12 cellular contexts compared by ENCODE assay signal in genomic region chr17:61325382-61326073, GRCh38.
DNase-seq lines count a peak whose midpoint lies in the region; ATAC-seq and TF ChIP-seq lines count a peak whose summit lies in the region.
"Had no signal": no experiment of that assay in that cellular context is flagged by ENCODE, and none has a peak within 500 bp of the region (broad histone marks: within the 10 kb centered on the region; RNA-seq: fewer than 3 reads in every experiment).

No MANE protein-coding gene starts in this region.

- peak overlapping the region; percentile 69 for H3K18ac ChIP-seq in neuronal stem cell (ENCODE audit: low read length)

- H3K14ac ChIP-seq in neuronal stem cell (ENCODE audit: low read length), result no peak overlapping the region

- no peak for ATAC-seq in GM21515 (IDR thresholded peaks at IDR 0.05; ENCODE audit: unreplicated experiment)
- ATAC-seq in natural killer cell treated with Interleukin-12 subunit alpha and Interleukin-12 subunit beta and Interleukin-15 and Interleukin-18, amount 100 ng/mL, for 72 hours, result no peak

- no CpG with 5 or more reads among the region's 6 CpGs for WGBS in neuronal stem cell (ENCODE audit: extremely low coverage in 2 of 2, insufficient read length in 2 of 2, insufficient replicate concordance in 1 of 2), 2 donors

- H3K9me3 Mint-ChIP-seq in natural killer cell treated with Interleukin-12 subunit alpha and Interleukin-12 subunit beta and Interleukin-15 and Interleukin-18, amount 100 ng/mL, for 72 hours, result no peaks in the 10 kb centered on the region

- H2BK12ac ChIP-seq in neuronal stem cell (ENCODE audit: low read length), result no peak overlapping the region

- no peak overlapping the region for H3K4me3 ChIP-seq in BLaER1
- no peak overlapping the region for H3K4me3 ChIP-seq in coronary artery
- H3K4me3 ChIP-seq in neuronal stem cell (ENCODE audit: low read length in 2 of 2), result no peak overlapping the region

- H3K36me3 ChIP-seq in BLaER1, result no peaks in the 10 kb centered on the region
- H3K36me3 ChIP-seq in neuronal stem cell (replicated peaks in 1 of 2; ENCODE audit: control insufficient read depth in 2 of 2, insufficient read depth in 2 of 2, low read length in 2 of 2), result no peaks in the 10 kb centered on the region

- H4K8ac ChIP-seq in neuronal stem cell (ENCODE audit: low read depth, low read length), result no peak overlapping the region

- H2BK5ac ChIP-seq in neuronal stem cell (ENCODE audit: low read length), result no peak overlapping the region

- DNase-seq in LHCN-M2 (ENCODE audit: low read depth), result peak; percentile 68
- no peak for DNase-seq in coronary artery (ENCODE audit: low spot score)
- no peak for DNase-seq in neuronal stem cell (ENCODE audit: low spot score)
- no peak for DNase-seq in natural killer cell treated with Interleukin-12 subunit alpha and Interleukin-12 subunit beta and Interleukin-15 and Interleukin-18, amount 100 ng/mL, for 72 hours (ENCODE audit: low spot score)
- DNase-seq in activated CD4-positive, alpha-beta T cell treated with anti-CD3 and anti-CD28 coated beads, Interleukin-2, amount 50 U/mL, for 48 hours, result no peak
- DNase-seq in GM19238 (ENCODE audit: insufficient read length, low spot score), result no peak
- DNase-seq: activated T-cell treated with anti-CD3 and anti-CD28 coated beads for 4 hours, NCI-H1436 treated with DMSO at 0.1 percent for 48 hours had no signal

- H2AK5ac ChIP-seq in neuronal stem cell (ENCODE audit: low read depth, low read length), result no peak overlapping the region

- H2AFZ ChIP-seq in neuronal stem cell (ENCODE audit: low read length), result peak overlapping the region; percentile 39

- H3K27me3 ChIP-seq in BLaER1, result no peaks in the 10 kb centered on the region
- H3K27me3 ChIP-seq in neuronal stem cell (ENCODE audit: control insufficient read depth in 3 of 3, insufficient read depth in 3 of 3, low read depth in 1 of 3, low read length in 3 of 3), result no peaks in the 10 kb centered on the region

- H3K9me3 ChIP-seq in BLaER1 (no peaks in the 10 kb centered on the region), neuronal stem cell (replicated peaks in 1 of 2; ENCODE audit: control insufficient read depth in 2 of 2, insufficient read depth in 1 of 2, low read depth in 1 of 2, low read length in 2 of 2) (no peaks in the 10 kb centered on the region)

- H3K36me3 Mint-ChIP-seq in natural killer cell treated with Interleukin-12 subunit alpha and Interleukin-12 subunit beta and Interleukin-15 and Interleukin-18, amount 100 ng/mL, for 72 hours, result no peaks in the 10 kb centered on the region

- H3K9ac ChIP-seq in BLaER1, result no peak overlapping the region
- no peak overlapping the region for H3K9ac ChIP-seq in neuronal stem cell (ENCODE audit: low read depth, low read length, poor library complexity)

- peaks cover 3 to 5% of the 10 kb centered on the region in 2 donors for H3K4me1 Mint-ChIP-seq in natural killer cell treated with Interleukin-12 subunit alpha and Interleukin-12 subunit beta and Interleukin-15 and Interleukin-18, amount 100 ng/mL, for 72 hours (ENCODE audit: low read depth in 2 of 2)

- no peaks in the 10 kb centered on the region for H4K20me1 ChIP-seq in BLaER1

- H3K23ac ChIP-seq in neuronal stem cell (ENCODE audit: low read depth, low read length, poor library complexity), result no peak overlapping the region

- H3K79me1 ChIP-seq in neuronal stem cell (ENCODE audit: low read depth, low read length), result no peaks in the 10 kb centered on the region

- no peak for TF ChIP-seq CTCF in coronary artery (IDR thresholded peaks at IDR 0.05)

- no peak overlapping the region for H3K4me3 Mint-ChIP-seq in natural killer cell treated with Interleukin-12 subunit alpha and Interleukin-12 subunit beta and Interleukin-15 and Interleukin-18, amount 100 ng/mL, for 72 hours

- H3K4me1 ChIP-seq in BLaER1, result peaks cover 25% of the 10 kb centered on the region
- peaks cover 10 to 18% of the 10 kb centered on the region in 2 donors for H3K4me1 ChIP-seq in neuronal stem cell (ENCODE audit: control insufficient read depth in 2 of 2, insufficient read depth in 1 of 2, low read depth in 1 of 2, low read length in 2 of 2)

- H2BK120ac ChIP-seq in neuronal stem cell (ENCODE audit: low read depth, low read length), result no peak overlapping the region

- no peak overlapping the region for H3K27ac ChIP-seq in BLaER1
- peak overlapping the region; percentile 67 to 77 for H3K27ac ChIP-seq in coronary artery
- H3K27ac ChIP-seq in neuronal stem cell (replicated peaks; ENCODE audit: low read length), result no peak overlapping the region
- H3K27ac ChIP-seq: epithelial cell of prostate, VCaP had no signal

- no peak overlapping the region for H4K91ac ChIP-seq in neuronal stem cell (ENCODE audit: low read depth, low read length, poor library complexity)

- no peak overlapping the region for H3K27ac Mint-ChIP-seq in natural killer cell treated with Interleukin-12 subunit alpha and Interleukin-12 subunit beta and Interleukin-15 and Interleukin-18, amount 100 ng/mL, for 72 hours

- H3K4me2 ChIP-seq in BLaER1 (peak overlapping the region; percentile 20), neuronal stem cell (ENCODE audit: insufficient read depth, low read length, poor library complexity, severe bottlenecking) (no peak overlapping the region)

- H3K4ac ChIP-seq in neuronal stem cell (ENCODE audit: low read length), result no peak overlapping the region

- H3K27me3 Mint-ChIP-seq in natural killer cell treated with Interleukin-12 subunit alpha and Interleukin-12 subunit beta and Interleukin-15 and Interleukin-18, amount 100 ng/mL, for 72 hours, result no peaks in the 10 kb centered on the region

- no peak overlapping the region for H2BK15ac ChIP-seq in neuronal stem cell (ENCODE audit: low read length)

Comparison
In these comparisons a context has a peak if more than half of its experiments do, and no peak if none do; other contexts are left out.
1. H3K27ac ChIP-seq: peak in coronary artery (2 of 2); none in BLaER1 (single experiment) and neuronal stem cell (single experiment).